Comparison of ENCODE assay signal across 2 cellular contexts in the genomic region with DNA sequence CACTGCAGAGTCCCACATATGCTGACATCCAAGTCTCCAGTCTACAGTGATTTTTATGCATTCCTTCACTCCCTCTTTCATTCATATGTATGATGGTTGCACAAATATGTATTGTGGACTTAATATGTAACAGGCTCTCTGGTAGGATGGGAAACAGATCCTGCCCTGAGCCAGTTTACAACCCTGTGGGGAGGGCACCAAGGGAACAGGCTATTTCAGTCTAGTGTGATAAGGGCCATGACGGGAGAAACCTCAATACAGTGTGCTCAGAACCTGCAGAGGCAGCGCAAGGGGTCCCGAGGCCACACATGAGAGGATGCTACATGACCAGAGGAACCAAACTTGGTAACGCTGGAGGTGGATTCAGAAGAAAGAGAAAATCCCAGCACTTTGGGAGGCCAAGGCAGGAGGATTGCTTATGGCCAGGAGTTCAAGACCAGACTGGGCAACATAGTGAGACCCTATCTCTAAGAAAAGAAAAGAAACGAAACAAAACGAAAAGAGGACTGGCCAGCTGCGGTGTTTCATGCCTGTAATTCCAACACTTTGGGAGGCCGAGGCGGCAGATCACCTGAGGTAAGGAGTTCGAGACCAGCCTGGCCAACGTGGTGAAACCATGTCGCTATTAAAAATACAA.
TF ChIP-seq lines count a peak whose summit lies in the region.

No MANE protein-coding gene starts in this region.

TF ChIP-seq in GM23338, 12 proteins besides CTCF, POLR2A, EP300 and RAD21:
- TF ChIP-seq ZNF114 (CRISPR knock-in tag; IDR thresholded peaks at IDR 0.05) = no peak
- no peak for TF ChIP-seq JUNB (IDR thresholded peaks at IDR 0.05; ENCODE audit: unreplicated experiment)
- no peak for TF ChIP-seq STAT1 (IDR thresholded peaks at IDR 0.05; ENCODE audit: unreplicated experiment)

TF ChIP-seq in HEK293, 187 proteins besides CTCF, POLR2A, EP300 and RAD21:
- no peak for TF ChIP-seq ZXDB (tag by site-specific recombination; IDR thresholded peaks at IDR 0.05)
- TF ChIP-seq ZNF121 (tag by site-specific recombination; IDR thresholded peaks at IDR 0.05) = peak; percentile 79
